8 cellular contexts compared by ENCODE assay signal in the genomic region with DNA sequence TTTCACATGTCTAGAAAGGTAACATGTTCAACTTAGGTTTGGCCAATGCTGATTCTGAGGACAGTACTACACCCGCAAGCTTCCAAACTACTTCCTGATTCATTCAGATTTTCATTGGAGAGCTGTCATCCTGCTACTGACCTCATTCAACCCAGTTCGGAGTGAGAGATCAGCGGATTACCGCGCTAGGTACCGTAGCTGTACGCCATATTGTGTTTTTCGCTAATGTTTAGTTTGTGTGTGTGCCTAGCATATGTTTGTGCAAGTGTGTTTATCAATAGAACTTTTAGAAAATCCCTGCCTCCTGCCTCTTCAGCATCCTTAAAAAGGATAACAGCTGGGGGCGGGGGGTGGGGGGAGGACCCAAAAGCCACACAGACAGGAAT. TPM values are rescaled to one million over a fixed set of nuclear protein-coding genes. Genes with fewer than 3 reads are reported as not detected.
A peak's percentile ranks its signal among the peaks of the same experiment; 100 is the strongest.
DNase-seq lines count a peak whose midpoint lies in the region; ATAC-seq, FAIRE-seq and TF ChIP-seq lines count a peak whose summit lies in the region.

No MANE protein-coding gene starts in this region.

- POLR2A ChIA-PET in BJ (lab: Charles Lee): interaction anchor here (0.6 to 1.0 kb wide), 2 partner anchors 537 to 634 kb away, joined by 4 to 19 read pairs; no protein-coding TSS in a partner anchor
- POLR2A ChIA-PET in HEK293 (lab: Yijun Ruan, JAX): interaction anchor here (1.4 to 1.8 kb wide), 4 partner anchors 9 to 513 kb away, joined by 4 to 7 read pairs (median 6); no protein-coding TSS in a partner anchor
- POLR2A ChIA-PET in endothelial cell of umbilical vein (lab: Charles Lee): interaction anchor here (0.6 to 1.1 kb wide), 4 partner anchors 23 to 762 kb away, joined by 3 to 4 read pairs (median 4); no protein-coding TSS in a partner anchor

- FAIRE-seq in endothelial cell of umbilical vein (lab: Jason Lieb, UNC): peak; percentile 79

- no peaks in the 10 kb centered on the region for H3K79me2 ChIP-seq in endothelial cell of umbilical vein (ENCODE audit: control insufficient read depth, insufficient read depth, low read length)

- no peak for ATAC-seq in activated CD8-positive, alpha-beta memory T cell treated with anti-CD3 and anti-CD28 coated beads, Interleukin-2, amount 10 ng/mL, durations not matched to agents 7 days and 5 days
- ATAC-seq in mucosa of descending colon: peak; percentile 27
- ATAC-seq in GM21390 (IDR thresholded peaks at IDR 0.05; ENCODE audit: unreplicated experiment): no peak

- H4K20me1 ChIP-seq in endothelial cell of umbilical vein (replicated peaks; ENCODE audit: control insufficient read depth, extremely low read depth, insufficient read depth, low read length): no peaks in the 10 kb centered on the region

- no peaks in the 10 kb centered on the region for H3K36me3 ChIP-seq in BJ (ENCODE audit: control insufficient read depth, insufficient read depth, low read length)
- H3K36me3 ChIP-seq in HEK293 (ENCODE audit: control insufficient read depth in 2 of 2, insufficient read depth in 1 of 2, low read length in 2 of 2): no peaks in the 10 kb centered on the region
- no peaks in the 10 kb centered on the region for H3K36me3 ChIP-seq in endothelial cell of umbilical vein (ENCODE audit: control insufficient read depth in 2 of 2, extremely low read depth in 1 of 2, insufficient read depth in 2 of 2, low read length in 2 of 2)
- H3K36me3 ChIP-seq in mucosa of descending colon (ENCODE audit: low read depth): no peaks in the 10 kb centered on the region
- H3K36me3 ChIP-seq in stomach smooth muscle (ENCODE audit: control insufficient read depth in 2 of 2, insufficient read depth in 2 of 2, low read length in 2 of 2): no peaks in the 10 kb centered on the region

- H3K27ac Mint-ChIP-seq in activated CD8-positive, alpha-beta memory T cell treated with anti-CD3 and anti-CD28 coated beads, Interleukin-2, amount 10 ng/mL, durations not matched to agents 7 days and 5 days: peak overlapping the region; percentile 97

- no TSS peak for BruUV-seq in endothelial cell of umbilical vein (replicated peaks; lab: Mats Ljungman, UMichigan)

- peak overlapping the region; percentile 97 for H3K27ac ChIP-seq in HEK293 (ENCODE audit: extremely low read depth, low read depth, low read length)
- peak overlapping the region; percentile 93 for H3K27ac ChIP-seq in endothelial cell of umbilical vein (ENCODE audit: insufficient read depth, low read depth, low read length)
- H3K27ac ChIP-seq in stomach smooth muscle (ENCODE audit: low read length): peak overlapping the region; percentile 94

- peak overlapping the region; percentile 91 for H3K4me2 ChIP-seq in endothelial cell of umbilical vein (ENCODE audit: insufficient read depth, low read length)

- no peaks in the 10 kb centered on the region for H3K27me3 Mint-ChIP-seq in activated CD8-positive, alpha-beta memory T cell treated with anti-CD3 and anti-CD28 coated beads, Interleukin-2, amount 10 ng/mL, durations not matched to agents 7 days and 5 days

- H3K4me3 Mint-ChIP-seq in activated CD8-positive, alpha-beta memory T cell treated with anti-CD3 and anti-CD28 coated beads, Interleukin-2, amount 10 ng/mL, durations not matched to agents 7 days and 5 days: peak overlapping the region; percentile 90

- no peaks in the 10 kb centered on the region for H3K27me3 ChIP-seq in BJ (ENCODE audit: control insufficient read depth, insufficient read depth, low read length)
- H3K27me3 ChIP-seq in endothelial cell of umbilical vein (ENCODE audit: control insufficient read depth in 2 of 2, insufficient read depth in 2 of 2, low read length in 2 of 2): no peaks in the 10 kb centered on the region
- no peaks in the 10 kb centered on the region for H3K27me3 ChIP-seq in stomach smooth muscle (ENCODE audit: control insufficient read depth in 1 of 2, insufficient read depth in 2 of 2, low read length in 2 of 2)

- peaks cover 5% of the 10 kb centered on the region for H3K36me3 Mint-ChIP-seq in activated CD8-positive, alpha-beta memory T cell treated with anti-CD3 and anti-CD28 coated beads, Interleukin-2, amount 10 ng/mL, durations not matched to agents 7 days and 5 days

- H3K9me3 Mint-ChIP-seq in activated CD8-positive, alpha-beta memory T cell treated with anti-CD3 and anti-CD28 coated beads, Interleukin-2, amount 10 ng/mL, durations not matched to agents 7 days and 5 days (ENCODE audit: low read depth): no peaks in the 10 kb centered on the region

- H3K9me1 ChIP-seq in endothelial cell of umbilical vein (replicated peaks; ENCODE audit: control insufficient read depth, extremely low read depth, insufficient read depth, low read length): no peaks in the 10 kb centered on the region

- H3K4me1 Mint-ChIP-seq in activated CD8-positive, alpha-beta memory T cell treated with anti-CD3 and anti-CD28 coated beads, Interleukin-2, amount 10 ng/mL, durations not matched to agents 7 days and 5 days: peaks cover 25% of the 10 kb centered on the region

- dilution Hi-C loops in endothelial cell of umbilical vein (cut with MboI; ENCODE audit: extremely low pct_ligation_motif_present, low sequenced_read_pairs): no loop called here

- H3K4me3 ChIP-seq in BJ (ENCODE audit: low read depth, low read length) (peak overlapping the region; percentile 68), HEK293 (ENCODE audit: low read depth, low read length) (peak overlapping the region; percentile 85), endothelial cell of umbilical vein (replicated peaks in 1 of 3; ENCODE audit: insufficient read depth in 1 of 3, low read depth in 1 of 3, low read length in 3 of 3) (peak overlapping the region; percentile 72 to 83 (median 81)), mucosa of descending colon (peak overlapping the region; percentile 59), stomach smooth muscle (ENCODE audit: low read length in 2 of 2) (peak overlapping the region; percentile 80 to 84)

- peak overlapping the region; percentile 89 for H2AFZ ChIP-seq in endothelial cell of umbilical vein (ENCODE audit: low read depth, low read length)

- peak; percentile 36 for DNase-seq in BJ (ENCODE audit: low read depth)
- peak; percentile 25 for DNase-seq in NCI-H526 treated with DMSO at 0.1 percent for 48 hours (lab: John Stamatoyannopoulos, UW)
- DNase-seq in activated CD8-positive, alpha-beta memory T cell treated with anti-CD3 and anti-CD28 coated beads, Interleukin-2, amount 10 ng/mL, durations not matched to agents 7 days and 5 days: peak; percentile 67
- peak; percentile 69 for DNase-seq in endothelial cell of umbilical vein (ENCODE audit: low read depth, low spot score)
- DNase-seq in mucosa of descending colon: peak in 2 of 3 donors; percentile 49 to 70

- H3K9me3 ChIP-seq in HEK293 (ENCODE audit: control insufficient read depth, insufficient read depth, low read depth, low read length) (no peaks in the 10 kb centered on the region), endothelial cell of umbilical vein (replicated peaks; ENCODE audit: control insufficient read depth, insufficient read depth, low read length) (no peaks in the 10 kb centered on the region), mucosa of descending colon (no peaks in the 10 kb centered on the region), stomach smooth muscle (ENCODE audit: control insufficient read depth in 2 of 2, low read length in 2 of 2) (no peaks in the 10 kb centered on the region)

- CTCF ChIA-PET in BJ (lab: Yijun Ruan, JAX) (interaction anchor here (0.6 to 1.5 kb wide), 4 partner anchors 8 to 547 kb away, joined by 3 to 5 read pairs (median 4); no protein-coding TSS in a partner anchor), HEK293 (lab: Yijun Ruan, JAX) (interaction anchor here (0.6 to 0.7 kb wide), 2 partner anchors 90 to 97 kb away, joined by 3 to 4 read pairs; no protein-coding TSS in a partner anchor), endothelial cell of umbilical vein (lab: Charles Lee) (interaction anchor here (0.8 to 2.2 kb wide), 11 partner anchors 9 to 855 kb away, joined by 3 to 9 read pairs (median 4); no protein-coding TSS in a partner anchor)
- CTCF ChIA-PET in activated CD8-positive, alpha-beta memory T cell treated with anti-CD3 and anti-CD28 coated beads, Interleukin-2, amount 10 ng/mL, durations not matched to agents 7 days and 5 days (lab: Charles Lee): interaction anchor here (0.9 to 5.1 kb wide), 6 partner anchors 9 to 71 kb away, joined by 3 to 30 read pairs (median 4); no protein-coding TSS in a partner anchor

- H3K9ac ChIP-seq in endothelial cell of umbilical vein (replicated peaks; ENCODE audit: extremely low read depth, insufficient read depth, low read length) (peak overlapping the region; percentile 97), stomach smooth muscle (ENCODE audit: low read length in 2 of 2) (peak overlapping the region; percentile 85 to 91)

- H3K4me1 ChIP-seq in HEK293 (ENCODE audit: control insufficient read depth, insufficient read depth, low read length) (peaks cover 3% of the 10 kb centered on the region; the same call in 1 of the 2 replicates), endothelial cell of umbilical vein (ENCODE audit: control insufficient read depth, extremely low read depth, insufficient read depth, low read length) (peaks cover 6% of the 10 kb centered on the region), mucosa of descending colon (ENCODE audit: low read depth) (peaks cover 3% of the 10 kb centered on the region), stomach smooth muscle (ENCODE audit: control insufficient read depth, insufficient read depth, low read length) (no peaks in the 10 kb centered on the region)

- no peak for TF ChIP-seq POLR2A in endothelial cell of umbilical vein (IDR thresholded peaks at IDR 0.05; ENCODE audit: low read depth, low read length)

- intact Hi-C loops in endothelial cell of umbilical vein (cut with micrococcal nuclease): loop anchor here (2.0 to 5.0 kb wide), 9 partner anchors 37 to 1783 kb away; a partner anchor contains a TSS
- intact Hi-C loops in mucosa of descending colon (cut with DNase I, micrococcal nuclease): loop anchor here in 1 of 2 donors (10.0 kb wide), 1 partner anchor 51 kb away; no protein-coding TSS in a partner anchor

- no peak for TF ChIP-seq CTCF in BJ (IDR thresholded peaks at IDR 0.05; ENCODE audit: insufficient read depth, low read depth, low read length)
- no peak for TF ChIP-seq CTCF in HEK293 (tag by site-specific recombination; IDR thresholded peaks at IDR 0.05)
- no peak for TF ChIP-seq CTCF in endothelial cell of umbilical vein (IDR thresholded peaks at IDR 0.05; ENCODE audit: extremely low read depth in 1 of 2, insufficient read depth in 1 of 2, low read depth in 1 of 2, low read length in 2 of 2)
- no peak for TF ChIP-seq CTCF in mucosa of descending colon (IDR thresholded peaks at IDR 0.05)

RNA-seq across cellular contexts. Expression of a gene that starts 1.1 kb away (rescaled TPM):
- polyA plus RNA-seq in BJ (2011; rRNA removed) (4.7 and 6.0 TPM in 2 replicates), endothelial cell of umbilical vein (2.1 and 4.1 TPM in 2 replicates)
- 75.6 and 83.4 TPM in 2 replicates for polyA minus RNA-seq in BJ (2011; rRNA and poly(A)+ RNA removed)
- 10 to 100 TPM in 1 of 2 experiments, 1 to 10 TPM in 1; 5.6 to 10.2 TPM for total RNA-seq in activated CD8-positive, alpha-beta memory T cell treated with anti-CD3 and anti-CD28 coated beads, Interleukin-2, amount 10 ng/mL, durations not matched to agents 7 days and 5 days
- total RNA-seq in endothelial cell of umbilical vein (18.6 and 20.5 TPM in 2 replicates), mucosa of descending colon (10 to 100 TPM; 30.6 to 85.6 (median 37.3) TPM)
- 2.0 and 11.1 TPM in 2 replicates for polyA plus RNA-seq in endothelial cell of umbilical vein (2011; cell fraction: cytosol; rRNA removed)
- 10.8 and 13.9 TPM in 2 replicates for polyA plus RNA-seq in endothelial cell of umbilical vein (2011; cell fraction: nucleus; rRNA removed)
- 1.3 and 1.7 TPM in 2 replicates for polyA plus RNA-seq in endothelial cell of umbilical vein (2012)
- 53.9 and 59.6 TPM in 2 replicates for polyA minus RNA-seq in endothelial cell of umbilical vein
- 20.3 TPM for polyA minus RNA-seq in endothelial cell of umbilical vein (2011; cell fraction: cytosol; rRNA and poly(A)+ RNA removed)
- 105 and 123 TPM in 2 replicates for polyA minus RNA-seq in endothelial cell of umbilical vein (2011; cell fraction: nucleus; rRNA and poly(A)+ RNA removed)
